21 cellular contexts compared by ENCODE assay signal in the genomic region with DNA sequence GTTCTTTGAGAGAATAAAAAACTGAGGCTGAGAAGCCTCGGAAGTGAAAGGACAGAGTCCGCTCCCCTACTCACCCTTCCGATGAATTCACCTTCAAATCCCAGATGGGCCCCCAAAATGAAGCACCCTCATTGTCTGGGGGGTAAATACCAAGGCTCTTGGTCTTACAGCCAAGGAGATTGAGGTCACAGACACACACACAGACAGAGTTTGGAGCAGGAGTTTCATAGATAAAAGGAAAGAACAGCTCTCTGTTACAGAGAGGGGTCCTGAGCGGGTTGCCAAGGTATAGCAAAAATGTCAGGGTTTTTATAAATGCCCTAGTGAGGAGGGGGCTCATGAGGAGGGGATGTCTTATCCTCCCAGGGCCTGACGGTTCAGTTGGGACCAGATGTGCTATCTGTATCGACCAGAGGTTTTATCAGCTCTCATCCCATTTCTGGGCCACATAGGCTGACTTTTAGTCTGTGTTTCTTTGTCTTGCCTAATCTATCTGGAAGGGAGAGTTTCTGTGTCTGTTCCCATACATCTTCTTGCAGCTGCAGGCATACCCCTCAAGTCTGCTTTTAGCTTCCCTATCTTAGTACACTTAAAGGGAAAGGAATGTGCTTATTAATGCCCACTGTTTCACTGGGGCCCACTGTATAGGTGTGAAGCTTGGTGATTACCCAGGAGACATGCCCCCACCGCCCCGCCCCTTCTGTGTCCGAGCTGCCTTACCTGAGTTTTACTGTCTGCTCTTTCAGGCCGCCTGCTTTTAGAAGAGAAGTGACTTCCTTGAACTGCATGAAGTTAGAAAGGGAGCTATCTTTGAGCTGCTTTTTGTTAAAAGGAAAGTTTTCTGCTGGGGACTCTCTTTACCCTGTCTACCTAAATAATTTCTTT.
A peak's percentile ranks its signal among the peaks of the same experiment; 100 is the strongest.
DNase-seq lines count a peak whose midpoint lies in the region; ATAC-seq and TF ChIP-seq lines count a peak whose summit lies in the region.
"Had no signal": no experiment of that assay in that cellular context is flagged by ENCODE, and none has a peak within 500 bp of the region (broad histone marks: within the 10 kb centered on the region; RNA-seq: fewer than 3 reads in every experiment).

No MANE protein-coding gene starts in this region.

- no peak overlapping the region for H3K4ac ChIP-seq in trophoblast cell (ENCODE audit: low read depth, low read length)

- H4K20me1 ChIP-seq in hepatocyte (ENCODE audit: insufficient read depth, poor library complexity, severe bottlenecking), result no peaks in the 10 kb centered on the region

- no peaks in the 10 kb centered on the region for H3K9me3 Mint-ChIP-seq in stimulated activated memory B cell treated with anti-CD40 and anti-IgM and Interleukin-4, amounts not matched to agents 10 μg/mL and 1 μg/mL and 100 μg/mL, for 72 hours
- H3K9me3 Mint-ChIP-seq: activated T-helper 1 cell treated with anti-CD3 and anti-CD28 coated beads, Interleukin-12 subunit alpha, Interleukin-12 subunit beta, Interleukin-2, Interleukin-4 antibody, amounts not matched to agents 30 ng/mL and 10 ng/mL and 1 ng/mL, durations not matched to agents 14 hours and 24 hours and 36 hours; effector memory CD8-positive, alpha-beta T cell had no signal

- no peak overlapping the region for H2AK5ac ChIP-seq in trophoblast cell (ENCODE audit: low read length)

- no peak overlapping the region for H3K27ac Mint-ChIP-seq in stimulated activated memory B cell treated with anti-CD40 and anti-IgM and Interleukin-4, amounts not matched to agents 10 μg/mL and 1 μg/mL and 100 μg/mL, for 72 hours
- H3K27ac Mint-ChIP-seq: activated naive CD8-positive, alpha-beta T cell; activated T-helper 1 cell treated with anti-CD3 and anti-CD28 coated beads, Interleukin-12 subunit alpha, Interleukin-12 subunit beta, Interleukin-2, Interleukin-4 antibody, amounts not matched to agents 30 ng/mL and 10 ng/mL and 1 ng/mL, durations not matched to agents 14 hours and 24 hours and 36 hours; effector memory CD8-positive, alpha-beta T cell had no signal

- H3K9me2 ChIP-seq in hepatocyte (replicated peaks; ENCODE audit: insufficient read depth), result no peaks in the 10 kb centered on the region

- H2BK120ac ChIP-seq in trophoblast cell (ENCODE audit: insufficient read depth, low read length, poor library complexity), result peak overlapping the region; percentile 64

- no peaks in the 10 kb centered on the region for H3K36me3 Mint-ChIP-seq in stimulated activated memory B cell treated with anti-CD40 and anti-IgM and Interleukin-4, amounts not matched to agents 10 μg/mL and 1 μg/mL and 100 μg/mL, for 72 hours
- H3K36me3 Mint-ChIP-seq: activated naive CD8-positive, alpha-beta T cell had no signal

- no peak overlapping the region for H3K14ac ChIP-seq in trophoblast cell (ENCODE audit: low read length)

- no peak overlapping the region for H3K9ac ChIP-seq in trophoblast cell (ENCODE audit: low read length)

- ATAC-seq in SK-N-SH treated with all-trans-retinoic acid at 6 μM for 48 hours (peak; percentile 34), GM18861 (IDR thresholded peaks at IDR 0.05; ENCODE audit: unreplicated experiment) (no peak)
- ATAC-seq in stimulated activated memory B cell treated with anti-CD40 and anti-IgM and Interleukin-4, amounts not matched to agents 10 μg/mL and 1 μg/mL and 100 μg/mL, for 72 hours, result no peak
- ATAC-seq: effector memory CD8-positive, alpha-beta T cell had no signal

- H3K9me3 ChIP-seq in hepatocyte (ENCODE audit: low read depth) (no peaks in the 10 kb centered on the region), trophoblast cell (ENCODE audit: insufficient read depth, low read depth, low read length) (no peaks in the 10 kb centered on the region)
- H3K9me3 ChIP-seq: A549, spleen, thyroid gland had no signal

- H3K18ac ChIP-seq in trophoblast cell (ENCODE audit: low read length), result no peak overlapping the region

- no peak for TF ChIP-seq CTCF in hepatocyte (IDR thresholded peaks at IDR 0.05; ENCODE audit: poor library complexity)

- H3K4me2 ChIP-seq in hepatocyte (peak overlapping the region; percentile 67), trophoblast cell (ENCODE audit: low read length) (peak overlapping the region; percentile 8)
- H3K4me2 ChIP-seq: A549 had no signal

- peaks cover 4% of the 10 kb centered on the region for H3K79me1 ChIP-seq in trophoblast cell (ENCODE audit: low read length)

- H2AFZ ChIP-seq in ACC112 (ENCODE audit: low read length, unreplicated experiment) (peak overlapping the region; percentile 65), hepatocyte (peak overlapping the region; percentile 32), trophoblast cell (ENCODE audit: insufficient read depth, low read length, poor library complexity) (no peak overlapping the region)

- peak overlapping the region; percentile 11 for H2BK5ac ChIP-seq in trophoblast cell (ENCODE audit: low read depth, low read length, poor library complexity)

- H3K27ac ChIP-seq in ACC112 (ENCODE audit: low read depth, low read length), result no peak overlapping the region
- peak overlapping the region; percentile 37 for H3K27ac ChIP-seq in hepatocyte
- H3K27ac ChIP-seq in trophoblast cell (ENCODE audit: low read depth, low read length), result peak overlapping the region; percentile 44
- H3K27ac ChIP-seq: A549, spleen, thyroid gland had no signal

- H2BK12ac ChIP-seq in trophoblast cell (ENCODE audit: low read length), result peak overlapping the region; percentile 21

- H3K4me1 Mint-ChIP-seq in stimulated activated memory B cell treated with anti-CD40 and anti-IgM and Interleukin-4, amounts not matched to agents 10 μg/mL and 1 μg/mL and 100 μg/mL, for 72 hours, result peaks cover 14% of the 10 kb centered on the region

- peak overlapping the region; percentile 52 for H3K4me3 ChIP-seq in ACC112 (ENCODE audit: low read depth, low read length)
- H3K4me3 ChIP-seq in hepatocyte, result no peak overlapping the region
- H3K4me3 ChIP-seq in trophoblast cell (ENCODE audit: low read depth, low read length), result no peak overlapping the region
- H3K4me3 ChIP-seq: A549, spleen, thyroid gland had no signal

- no peaks in the 10 kb centered on the region for H3K79me2 ChIP-seq in ACC112 (ENCODE audit: control insufficient read depth, insufficient read depth, low read length, unreplicated experiment)
- H3K79me2 ChIP-seq in hepatocyte, result no peaks in the 10 kb centered on the region
- no peaks in the 10 kb centered on the region for H3K79me2 ChIP-seq in trophoblast cell (ENCODE audit: control insufficient read depth, insufficient read depth, low read length, poor library complexity)

- H4K12ac ChIP-seq in trophoblast cell (ENCODE audit: low read depth, low read length), result no peak overlapping the region

- no peaks in the 10 kb centered on the region for H3K27me3 Mint-ChIP-seq in stimulated activated memory B cell treated with anti-CD40 and anti-IgM and Interleukin-4, amounts not matched to agents 10 μg/mL and 1 μg/mL and 100 μg/mL, for 72 hours
- H3K27me3 Mint-ChIP-seq: activated naive CD8-positive, alpha-beta T cell had no signal

- no peak overlapping the region for H3K23ac ChIP-seq in trophoblast cell (ENCODE audit: low read length)

- no peaks in the 10 kb centered on the region for H3K27me3 ChIP-seq in ACC112 (ENCODE audit: insufficient read depth, low read length)
- no peaks in the 10 kb centered on the region for H3K27me3 ChIP-seq in hepatocyte
- no peaks in the 10 kb centered on the region for H3K27me3 ChIP-seq in trophoblast cell (ENCODE audit: insufficient read depth, low read length)
- H3K27me3 ChIP-seq: thyroid gland had no signal

- peak overlapping the region; percentile 62 for H4K8ac ChIP-seq in trophoblast cell (ENCODE audit: low read depth, low read length)

- H3K4me1 ChIP-seq in ACC112 (ENCODE audit: control insufficient read depth, insufficient read depth, low read length, unreplicated experiment), result no peaks in the 10 kb centered on the region
- H3K4me1 ChIP-seq in hepatocyte (ENCODE audit: insufficient read depth), result peaks cover 22% of the 10 kb centered on the region
- H3K4me1 ChIP-seq in trophoblast cell (ENCODE audit: control insufficient read depth in 1 of 2, insufficient read depth in 2 of 2, low read length in 2 of 2), result peaks cover 20 to 21% of the 10 kb centered on the region in 2 experiments
- H3K4me1 ChIP-seq: A549, thyroid gland had no signal

- no peak overlapping the region for H3K4me3 Mint-ChIP-seq in stimulated activated memory B cell treated with anti-CD40 and anti-IgM and Interleukin-4, amounts not matched to agents 10 μg/mL and 1 μg/mL and 100 μg/mL, for 72 hours
- H3K4me3 Mint-ChIP-seq: activated naive CD8-positive, alpha-beta T cell; activated T-helper 1 cell treated with anti-CD3 and anti-CD28 coated beads, Interleukin-12 subunit alpha, Interleukin-12 subunit beta, Interleukin-2, Interleukin-4 antibody, amounts not matched to agents 30 ng/mL and 10 ng/mL and 1 ng/mL, durations not matched to agents 14 hours and 24 hours and 36 hours; effector memory CD8-positive, alpha-beta T cell had no signal

- peak overlapping the region; percentile 39 for H4K91ac ChIP-seq in trophoblast cell (ENCODE audit: low read depth, low read length)

- peak; percentile 41 for DNase-seq in hepatocyte (ENCODE audit: low spot score)
- no peak for DNase-seq in trophoblast cell
- DNase-seq in HT-29 (ENCODE audit: low spot score), result no peak
- DNase-seq in NOMO-1 (lab: John Stamatoyannopoulos, UW; ENCODE audit: unreplicated experiment in 2 of 2), result no peak
- DNase-seq: activated CD4-positive, CD25-positive, alpha-beta regulatory T cell; effector memory CD8-positive, alpha-beta T cell; hippocampal formation; kidney; NCI-H1105 treated with DMSO at 0.1 percent for 48 hours; NCI-H2107; NCI-H524 treated with DMSO at 0.1 percent for 48 hours; SIG-M5; spleen; thyroid gland had no signal

- 60% methylated on average over 10 of the region's 10 CpGs for WGBS in hepatocyte (ENCODE audit: low lambda C conversion rate, missing lambda C conversion rate)
- no CpG with 5 or more reads among the region's 10 CpGs for WGBS in trophoblast cell (ENCODE audit: extremely low coverage, insufficient coverage, insufficient read length)

- H3K36me3 ChIP-seq in ACC112 (ENCODE audit: insufficient read depth, low read length) (no peaks in the 10 kb centered on the region), hepatocyte (replicated peaks; ENCODE audit: insufficient read depth, low read depth) (no peaks in the 10 kb centered on the region), trophoblast cell (ENCODE audit: control insufficient read depth in 1 of 2, insufficient read depth in 2 of 2, low read length in 2 of 2) (no peaks in the 10 kb centered on the region)
- H3K36me3 ChIP-seq: spleen, thyroid gland had no signal

TF ChIP-seq in SK-N-SH treated with all-trans-retinoic acid at 6 μM for 48 hours, 23 proteins besides CTCF, POLR2A, EP300 and RAD21 (continues in another document):
- TF ChIP-seq TOX (CRISPR knock-in tag; IDR thresholded peaks at IDR 0.05; ENCODE audit: borderline replicate concordance) (no peak), ZFP3 (CRISPR knock-in tag; IDR thresholded peaks at IDR 0.05) (no peak), ESRRG (CRISPR knock-in tag; IDR thresholded peaks at IDR 0.05) (no peak), SNAI2 (CRISPR knock-in tag; IDR thresholded peaks at IDR 0.05) (no peak), BACH2 (CRISPR knock-in tag; IDR thresholded peaks at IDR 0.05; ENCODE audit: borderline replicate concordance) (no peak), ZNF565 (CRISPR knock-in tag; conservative IDR thresholded peaks at IDR 0.05; ENCODE audit: low read depth) (no peak), GLIS3 (CRISPR knock-in tag; IDR thresholded peaks at IDR 0.05) (no peak), ZNF70 (CRISPR knock-in tag; IDR thresholded peaks at IDR 0.05) (no peak), ZC3H10 (CRISPR knock-in tag; IDR thresholded peaks at IDR 0.05) (no peak)
